Comparison of ENCODE assay signal across 9 cellular contexts in genomic region chr5:157820593-157821252, GRCh38.
DNase-seq lines count a peak whose midpoint lies in the region; ATAC-seq and TF ChIP-seq lines count a peak whose summit lies in the region.
"Had no signal": no experiment of that assay in that cellular context is flagged by ENCODE, and none has a peak within 500 bp of the region (broad histone marks: within the 10 kb centered on the region; RNA-seq: fewer than 3 reads in every experiment).

No MANE protein-coding gene starts in this region.

- no peak overlapping the region for H3K4me3 Mint-ChIP-seq in memory B cell

- POLR2A ChIA-PET in GM10248 (lab: Yijun Ruan, JAX), result no interaction called here

- peaks cover 9% of the 10 kb centered on the region for H3K4me1 Mint-ChIP-seq in memory B cell

- no peak overlapping the region for H3K4me3 ChIP-seq in AG09309 (ENCODE audit: control insufficient read depth, low read depth, low read length)
- no peak overlapping the region for H3K4me3 ChIP-seq in cardiac fibroblast (replicated peaks in 1 of 2; ENCODE audit: low read depth in 2 of 2, low read length in 2 of 2)
- H3K4me3 ChIP-seq: skin epidermis had no signal

- CTCF ChIA-PET in GM10248 (lab: Yijun Ruan, JAX), result interaction anchor here (0.7 to 4.4 kb wide), 12 partner anchors 9 to 1309 kb away, joined by 3 to 91 read pairs (median 4); no protein-coding TSS in a partner anchor

- H3K36me3 Mint-ChIP-seq in memory B cell, result peaks cover 9% of the 10 kb centered on the region

- H3K9me3 Mint-ChIP-seq in memory B cell, result no peaks in the 10 kb centered on the region

- peak; percentile 60 for TF ChIP-seq CTCF in AG09309 (IDR thresholded peaks at IDR 0.05; ENCODE audit: control insufficient read depth, insufficient read depth, low read depth, low read length, missing control alignments)
- TF ChIP-seq CTCF in GM10248 (IDR thresholded peaks at IDR 0.05; ENCODE audit: control extremely low read depth, extremely low read depth, low read depth, missing control alignments), result peak; percentile 57
- peak; percentile 57 for TF ChIP-seq CTCF in cardiac fibroblast (IDR thresholded peaks at IDR 0.05; ENCODE audit: low read depth, low read length)

- DNase-seq in AG09309 (ENCODE audit: low read depth), result no peak
- DNase-seq in GM10248 (ENCODE audit: extremely low spot score), result peak; percentile 26
- peak; percentile 74 for DNase-seq in NCI-H748 (lab: John Stamatoyannopoulos, UW; ENCODE audit: unreplicated experiment)
- DNase-seq in cardiac fibroblast (ENCODE audit: low read depth in 2 of 2), result peak; percentile 76 to 79
- peak in 1 of 2 donors; percentile 29 for DNase-seq in memory B cell (ENCODE audit: low spot score in 2 of 2)
- DNase-seq in activated gamma-delta T cell (lab: John Stamatoyannopoulos, UW), result no peak

- peak overlapping the region; percentile 72 for H3K27ac Mint-ChIP-seq in memory B cell

- no peak for ATAC-seq in memory B cell (ENCODE audit: low read depth)
- ATAC-seq in GM21447 (IDR thresholded peaks at IDR 0.05; ENCODE audit: unreplicated experiment), result no peak
- ATAC-seq in GM21737 (IDR thresholded peaks at IDR 0.05; ENCODE audit: unreplicated experiment), result no peak

- H3K27me3 Mint-ChIP-seq in memory B cell, result no peaks in the 10 kb centered on the region

Comparison
In these comparisons a context has a peak if more than half of its experiments do, and no peak if none do; other contexts are left out.
1. DNase-seq: peak in GM10248 (single experiment), NCI-H748 (single experiment) and cardiac fibroblast (2 of 2); none in AG09309 (single experiment) and activated gamma-delta T cell (single experiment).
2. Peak in every context shown above with its lines, with median percentiles within 50 percentile points of each other: CTCF ChIP-seq.